Comparison of ENCODE assay signal across 20 cellular contexts in genomic region chr2:218020281-218020680, GRCh38. TPM values are rescaled to one million over a fixed set of nuclear protein-coding genes. Genes with fewer than 3 reads are reported as not detected.
A peak's percentile ranks its signal among the peaks of the same experiment; 100 is the strongest.
DNase-seq lines count a peak whose midpoint lies in the region; ATAC-seq and TF ChIP-seq lines count a peak whose summit lies in the region.
"Had no signal": no experiment of that assay in that cellular context is flagged by ENCODE, and none has a peak within 500 bp of the region (broad histone marks: within the 10 kb centered on the region; RNA-seq: fewer than 3 reads in every experiment).

No MANE protein-coding gene starts in this region.

- no peaks in the 10 kb centered on the region for H3K36me3 Mint-ChIP-seq in endothelial cell (ENCODE audit: low read depth, unreplicated experiment)
- no peaks in the 10 kb centered on the region for H3K36me3 Mint-ChIP-seq in activated CD8-positive, alpha-beta memory T cell treated with anti-CD3 and anti-CD28 coated beads, Interleukin-2, amount 10 ng/mL, durations not matched to agents 7 days and 5 days

- H3K27me3 ChIP-seq in left ventricle myocardium inferior (ENCODE audit: low read depth) (no peaks in the 10 kb centered on the region), heart right ventricle (no peaks in the 10 kb centered on the region), psoas muscle (ENCODE audit: insufficient read depth in 3 of 3, low read length in 2 of 3) (no peaks in the 10 kb centered on the region), upper lobe of right lung (no peaks in the 10 kb centered on the region)

- no peaks in the 10 kb centered on the region for H3K9me3 Mint-ChIP-seq in endothelial cell (ENCODE audit: unreplicated experiment)
- H3K9me3 Mint-ChIP-seq in activated CD8-positive, alpha-beta memory T cell treated with anti-CD3 and anti-CD28 coated beads, Interleukin-2, amount 10 ng/mL, durations not matched to agents 7 days and 5 days (ENCODE audit: low read depth): no peaks in the 10 kb centered on the region

- intact Hi-C loops in left ventricle myocardium inferior (cut with micrococcal nuclease): no loop called here
- intact Hi-C loops in heart right ventricle (cut with DNase I): no loop called here
- intact Hi-C loops in psoas muscle (cut with DNase I): no loop called here
- intact Hi-C loops in upper lobe of right lung (cut with DNase I): no loop called here

- H3K9me3 ChIP-seq in left ventricle myocardium inferior (replicated peaks): no peaks in the 10 kb centered on the region
- no peaks in the 10 kb centered on the region for H3K9me3 ChIP-seq in heart right ventricle
- no peaks in the 10 kb centered on the region for H3K9me3 ChIP-seq in psoas muscle
- H3K9me3 ChIP-seq in upper lobe of right lung: no peaks in the 10 kb centered on the region

- H3K4me1 Mint-ChIP-seq in endothelial cell (ENCODE audit: unreplicated experiment): peaks cover 42% of the 10 kb centered on the region
- no peaks in the 10 kb centered on the region for H3K4me1 Mint-ChIP-seq in activated CD8-positive, alpha-beta memory T cell treated with anti-CD3 and anti-CD28 coated beads, Interleukin-2, amount 10 ng/mL, durations not matched to agents 7 days and 5 days

- H3K36me3 ChIP-seq in left ventricle myocardium inferior (no peaks in the 10 kb centered on the region), heart right ventricle (no peaks in the 10 kb centered on the region), psoas muscle (ENCODE audit: insufficient read depth in 1 of 2, low read depth in 1 of 2) (no peaks in the 10 kb centered on the region), upper lobe of right lung (no peaks in the 10 kb centered on the region)

- no peak overlapping the region for H3K4me3 ChIP-seq in left ventricle myocardium inferior
- no peak overlapping the region for H3K4me3 ChIP-seq in heart right ventricle
- H3K4me3 ChIP-seq in psoas muscle: peak overlapping the region; percentile 56
- no peak overlapping the region for H3K4me3 ChIP-seq in upper lobe of right lung
- H3K4me3 ChIP-seq: GM12878 had no signal

- H3K4me3 Mint-ChIP-seq in endothelial cell (ENCODE audit: unreplicated experiment): peak overlapping the region; percentile 67
- no peak overlapping the region for H3K4me3 Mint-ChIP-seq in activated CD8-positive, alpha-beta memory T cell treated with anti-CD3 and anti-CD28 coated beads, Interleukin-2, amount 10 ng/mL, durations not matched to agents 7 days and 5 days

- peak overlapping the region; percentile 89 for H3K27ac ChIP-seq in left ventricle myocardium inferior (replicated peaks)
- peak overlapping the region in 3 of 10 donors; percentile 80 to 87 (median 83) for H3K27ac ChIP-seq in heart right ventricle
- H3K27ac ChIP-seq in psoas muscle: peak overlapping the region; percentile 82
- H3K27ac ChIP-seq in upper lobe of right lung: no peak overlapping the region
- H3K27ac ChIP-seq: C4-2B had no signal

- 82 to 90% methylated on average over 5 of the region's 5 CpGs for WGBS in heart right ventricle, 2 donors
- 44 to 58% (median 53%) methylated on average over 5 of the region's 5 CpGs for WGBS in psoas muscle, 3 donors

- DNase-seq in left ventricle myocardium inferior: peak; percentile 7
- no peak for DNase-seq in heart right ventricle
- no peak for DNase-seq in endothelial cell (ENCODE audit: low spot score)
- no peak for DNase-seq in psoas muscle
- peak; percentile 38 for DNase-seq in upper lobe of right lung
- DNase-seq in T1000 (lab: John Stamatoyannopoulos, UW): no peak
- DNase-seq in activated CD8-positive, alpha-beta memory T cell treated with anti-CD3 and anti-CD28 coated beads, Interleukin-2, amount 10 ng/mL, durations not matched to agents 7 days and 5 days: no peak
- DNase-seq: 8988T, DND-41, GOT3, MM.1S, NCI-H1105, NCI-H1694 treated with DMSO at 0.1 percent for 48 hours, NCI-H345, NCI-H69, SHP77 treated with DMSO at 0.1 percent for 48 hours had no signal

- no peak overlapping the region for H3K27ac Mint-ChIP-seq in endothelial cell (ENCODE audit: unreplicated experiment)
- no peak overlapping the region for H3K27ac Mint-ChIP-seq in activated CD8-positive, alpha-beta memory T cell treated with anti-CD3 and anti-CD28 coated beads, Interleukin-2, amount 10 ng/mL, durations not matched to agents 7 days and 5 days

- ATAC-seq in heart right ventricle: no peak
- no peak for ATAC-seq in psoas muscle
- ATAC-seq in upper lobe of right lung: no peak
- ATAC-seq in activated CD8-positive, alpha-beta memory T cell treated with anti-CD3 and anti-CD28 coated beads, Interleukin-2, amount 10 ng/mL, durations not matched to agents 7 days and 5 days: no peak
- ATAC-seq in HG03565 (IDR thresholded peaks at IDR 0.05; ENCODE audit: unreplicated experiment): no peak
- ATAC-seq: GM12878 had no signal

- TF ChIP-seq CTCF in left ventricle myocardium inferior (IDR thresholded peaks at IDR 0.05; ENCODE audit: borderline replicate concordance) (no peak), heart right ventricle (IDR thresholded peaks at IDR 0.05) (no peak), endothelial cell (IDR thresholded peaks at IDR 0.05; ENCODE audit: unreplicated experiment) (no peak), psoas muscle (IDR thresholded peaks at IDR 0.05) (no peak), upper lobe of right lung (IDR thresholded peaks at IDR 0.05) (no peak)

- CTCF ChIA-PET in activated CD8-positive, alpha-beta memory T cell treated with anti-CD3 and anti-CD28 coated beads, Interleukin-2, amount 10 ng/mL, durations not matched to agents 7 days and 5 days (lab: Charles Lee): no interaction called here

- H3K27me3 Mint-ChIP-seq in endothelial cell (ENCODE audit: unreplicated experiment): peaks cover 6% of the 10 kb centered on the region
- H3K27me3 Mint-ChIP-seq in activated CD8-positive, alpha-beta memory T cell treated with anti-CD3 and anti-CD28 coated beads, Interleukin-2, amount 10 ng/mL, durations not matched to agents 7 days and 5 days: peaks cover 3% of the 10 kb centered on the region

- peaks cover 91% of the 10 kb centered on the region for H3K4me1 ChIP-seq in left ventricle myocardium inferior
- H3K4me1 ChIP-seq in heart right ventricle: peaks cover 15 to 97% (median 43%) of the 10 kb centered on the region in 9 donors
- peaks cover 73% of the 10 kb centered on the region for H3K4me1 ChIP-seq in psoas muscle
- peaks cover 13% of the 10 kb centered on the region for H3K4me1 ChIP-seq in upper lobe of right lung

RNA-seq across cellular contexts. Expression of gene TNS1, which starts 17.5 kb away (rescaled TPM):
- total RNA-seq in left ventricle myocardium inferior: 828 TPM
- 100 to 1,000 TPM; 583 to 844 (median 738) TPM for total RNA-seq in heart right ventricle
- polyA plus RNA-seq in heart right ventricle: 100 to 1,000 TPM in 1 of 2 donors, 10 to 100 TPM in 1; 64.6 to 244 TPM
- 11.6 TPM for total RNA-seq in endothelial cell (ENCODE audit: unreplicated experiment)
- total RNA-seq in psoas muscle: 100 to 1,000 TPM; 231 to 742 (median 415) TPM
- polyA plus RNA-seq in psoas muscle: 100 to 1,000 TPM in 2 of 3 donors, 10 to 100 TPM in 1; 73.4 to 276 (median 155) TPM
- total RNA-seq in upper lobe of right lung: 669 TPM
- 1 to 10 TPM; 1.4 to 4.4 TPM for total RNA-seq in activated CD8-positive, alpha-beta memory T cell treated with anti-CD3 and anti-CD28 coated beads, Interleukin-2, amount 10 ng/mL, durations not matched to agents 7 days and 5 days

RNA-seq across cellular contexts. Expression of gene RUFY4, which starts 48.8 kb away (rescaled TPM):
- total RNA-seq in left ventricle myocardium inferior (not detected), heart right ventricle (under 1 TPM in 1 of 10 donors, not detected in 9; 0.21 TPM), endothelial cell (ENCODE audit: unreplicated experiment) (not detected), psoas muscle (not detected), upper lobe of right lung (not detected)
- polyA plus RNA-seq in heart right ventricle (not detected), psoas muscle (under 1 TPM in 2 of 3 donors, not detected in 1; 0.01 to 0.03 TPM)
- total RNA-seq in activated CD8-positive, alpha-beta memory T cell treated with anti-CD3 and anti-CD28 coated beads, Interleukin-2, amount 10 ng/mL, durations not matched to agents 7 days and 5 days: 1 to 10 TPM; 1.4 to 5.1 TPM
- total RNA-seq: HT-29 had no signal

Comparison
In these comparisons a context has a peak if more than half of its experiments do, and no peak if none do; other contexts are left out.
1. DNase-seq: peak in left ventricle myocardium inferior (single experiment) and upper lobe of right lung (single experiment); none in heart right ventricle (0 of 2), endothelial cell (single experiment), psoas muscle (0 of 2), T1000 (single experiment) and activated CD8-positive, alpha-beta memory T cell treated with anti-CD3 and anti-CD28 coated beads, Interleukin-2, amount 10 ng/mL, durations not matched to agents 7 days and 5 days (single experiment).
2. RNA of gene TNS1, which starts 17.5 kb away (total RNA-seq): 828 TPM in left ventricle myocardium inferior (single experiment), 583 to 844 TPM in heart right ventricle, 669 TPM in upper lobe of right lung (single experiment) and 231 to 742 TPM in psoas muscle; 11.6 TPM in endothelial cell (single experiment) and 1.4 to 4.4 TPM in activated CD8-positive, alpha-beta memory T cell treated with anti-CD3 and anti-CD28 coated beads, Interleukin-2, amount 10 ng/mL, durations not matched to agents 7 days and 5 days; every median in the first group is over 10 times any median in the second.